ENCODE assay signal across 9 cellular contexts in genomic region chr7:131021460-131021859, GRCh38.
DNase-seq lines count a peak whose midpoint lies in the region; ATAC-seq and TF ChIP-seq lines count a peak whose summit lies in the region.
"Had no signal": no experiment of that assay in that cellular context is flagged by ENCODE, and none has a peak within 500 bp of the region (broad histone marks: within the 10 kb centered on the region; RNA-seq: fewer than 3 reads in every experiment).

No MANE protein-coding gene starts in this region.

- CTCF ChIA-PET in GM10248 (lab: Yijun Ruan, JAX): interaction anchor here (1.2 to 1.6 kb wide), 5 partner anchors 9 to 124 kb away, joined by 3 to 10 read pairs (median 5); no protein-coding TSS in a partner anchor

- peaks cover 9% of the 10 kb centered on the region for H3K9me3 Mint-ChIP-seq in activated naive CD8-positive, alpha-beta T cell treated with anti-CD3 and anti-CD28 coated beads, Interleukin-2, amount 50 U/mL, for 24 hours

- H3K36me3 Mint-ChIP-seq in activated naive CD8-positive, alpha-beta T cell treated with anti-CD3 and anti-CD28 coated beads, Interleukin-2, amount 50 U/mL, for 24 hours (ENCODE audit: low read depth): peaks cover 32% of the 10 kb centered on the region

- DNase-seq in GM10248 (ENCODE audit: extremely low spot score) (peak; percentile 30), DMS153 (lab: John Stamatoyannopoulos, UW) (no peak), superior temporal gyrus (ENCODE audit: extremely low spot score) (no peak), cerebellar nuclear complex (lab: John Stamatoyannopoulos, UW) (no peak), cardiac septum (ENCODE audit: low spot score) (no peak)
- DNase-seq in activated naive CD8-positive, alpha-beta T cell treated with anti-CD3 and anti-CD28 coated beads, Interleukin-2, amount 50 U/mL, for 24 hours: no peak
- DNase-seq: NCI-H446 treated with DMSO at 0.1 percent for 48 hours had no signal

- peak overlapping the region; percentile 80 for H3K27ac Mint-ChIP-seq in activated naive CD8-positive, alpha-beta T cell treated with anti-CD3 and anti-CD28 coated beads, Interleukin-2, amount 50 U/mL, for 24 hours

- ATAC-seq in GM19395 (IDR thresholded peaks at IDR 0.05; ENCODE audit: unreplicated experiment) (peak; percentile 54), HG03135 (IDR thresholded peaks at IDR 0.05; ENCODE audit: unreplicated experiment) (peak; percentile 44)
- peak; percentile 51 for ATAC-seq in activated naive CD8-positive, alpha-beta T cell treated with anti-CD3 and anti-CD28 coated beads, Interleukin-2, amount 50 U/mL, for 24 hours

- POLR2A ChIA-PET in GM10248 (lab: Yijun Ruan, JAX): no interaction called here

- no peaks in the 10 kb centered on the region for H3K27me3 Mint-ChIP-seq in activated naive CD8-positive, alpha-beta T cell treated with anti-CD3 and anti-CD28 coated beads, Interleukin-2, amount 50 U/mL, for 24 hours

- H3K4me1 Mint-ChIP-seq in activated naive CD8-positive, alpha-beta T cell treated with anti-CD3 and anti-CD28 coated beads, Interleukin-2, amount 50 U/mL, for 24 hours: peaks cover 83% of the 10 kb centered on the region

- peak overlapping the region; percentile 55 for H3K4me3 Mint-ChIP-seq in activated naive CD8-positive, alpha-beta T cell treated with anti-CD3 and anti-CD28 coated beads, Interleukin-2, amount 50 U/mL, for 24 hours

- TF ChIP-seq CTCF in GM10248 (IDR thresholded peaks at IDR 0.05; ENCODE audit: control extremely low read depth, extremely low read depth, low read depth, missing control alignments): no peak

- intact Hi-C loops in cardiac septum (cut with DNase I): no loop called here
